Comparison of ENCODE assay signal across 10 cellular contexts in genomic region chr1:209926045-209926444, GRCh38. TPM values are rescaled to one million over a fixed set of nuclear protein-coding genes. Genes with fewer than 3 reads are reported as not detected.
A peak's percentile ranks its signal among the peaks of the same experiment; 100 is the strongest.
DNase-seq lines count a peak whose midpoint lies in the region; ATAC-seq and TF ChIP-seq lines count a peak whose summit lies in the region.
"Had no signal": no experiment of that assay in that cellular context is flagged by ENCODE, and none has a peak within 500 bp of the region (broad histone marks: within the 10 kb centered on the region; RNA-seq: fewer than 3 reads in every experiment).

No MANE protein-coding gene starts in this region.

- DNase-seq in AG09319 (ENCODE audit: extremely low read depth, low read depth) (peak; percentile 67), NCI-H82 (lab: John Stamatoyannopoulos, UW) (peak; percentile 81), fibroblast of gingiva (ENCODE audit: low read depth) (peak; percentile 45)
- DNase-seq in Jurkat, Clone E6-1 (ENCODE audit: low read depth, low spot score) = peak; percentile 12
- DNase-seq in stimulated activated naive CD4-positive, alpha-beta T cell treated with Interleukin-2 at 50 U/mL for 16 hours (lab: John Stamatoyannopoulos, UW) = no peak
- no peak for DNase-seq in stimulated activated naive CD4-positive, alpha-beta T cell (lab: John Stamatoyannopoulos, UW)
- DNase-seq in activated CD8-positive, alpha-beta memory T cell treated with anti-CD3 and anti-CD28 coated beads, Interleukin-2, amount 50 U/mL, for 48 hours = no peak
- DNase-seq: Caco-2 had no signal

- ATAC-seq in GM21526 (IDR thresholded peaks at IDR 0.05; ENCODE audit: low FRiP score, unreplicated experiment) = no peak
- ATAC-seq: Panc1 had no signal

- no peak overlapping the region for H3K4me3 ChIP-seq in Jurkat, Clone E6-1 (ENCODE audit: low read length)

- TF ChIP-seq CTCF in AG09319 (IDR thresholded peaks at IDR 0.05; ENCODE audit: low read depth, low read length) = no peak

RNA-seq across cellular contexts. Expression of gene SYT14, which starts 12.0 kb away (rescaled TPM):
- polyA plus RNA-seq in Jurkat, Clone E6-1 (2012; ENCODE audit: insufficient read depth, insufficient read length) = not detected

Comparison
In these comparisons a context has a peak if more than half of its experiments do, and no peak if none do; other contexts are left out.
1. DNase-seq: peak in AG09319 (single experiment), Jurkat, Clone E6-1 (single experiment), NCI-H82 (single experiment) and fibroblast of gingiva (single experiment); none in stimulated activated naive CD4-positive, alpha-beta T cell treated with Interleukin-2 at 50 U/mL for 16 hours (single experiment), stimulated activated naive CD4-positive, alpha-beta T cell (0 of 6) and activated CD8-positive, alpha-beta memory T cell treated with anti-CD3 and anti-CD28 coated beads, Interleukin-2, amount 50 U/mL, for 48 hours (single experiment).